Comparison of ENCODE assay signal across 20 cellular contexts in genomic region chr7:157840913-157841756, GRCh38.
DNase-seq lines count a peak whose midpoint lies in the region; TF ChIP-seq lines count a peak whose summit lies in the region.
"Had no signal": no experiment of that assay in that cellular context is flagged by ENCODE, and none has a peak within 500 bp of the region (broad histone marks: within the 10 kb centered on the region; RNA-seq: fewer than 3 reads in every experiment).

No MANE protein-coding gene starts in this region.

- H3K9me3 ChIP-seq in HUES6 (ENCODE audit: control insufficient read depth, insufficient read depth, low read depth, low read length) (peaks cover 24% of the 10 kb centered on the region), neuron (ENCODE audit: low read length) (peaks cover 4% of the 10 kb centered on the region)
- H3K9me3 ChIP-seq: esophagus squamous epithelium, gastroesophageal sphincter, ovary had no signal

- no peaks in the 10 kb centered on the region; the same call in 1 of the 2 replicates for H3K27me3 ChIP-seq in HUES6 (ENCODE audit: control insufficient read depth, insufficient read depth, low read length)
- H3K27me3 ChIP-seq in neuron (ENCODE audit: insufficient read depth, low read length), result no peaks in the 10 kb centered on the region
- H3K27me3 ChIP-seq: ovary had no signal

- H3K36me3 ChIP-seq in HUES6 (ENCODE audit: control insufficient read depth, insufficient read depth, low read length) (no peaks in the 10 kb centered on the region), neuron (ENCODE audit: insufficient read depth, low read length) (no peaks in the 10 kb centered on the region)
- H3K36me3 ChIP-seq: esophagus squamous epithelium, gastroesophageal sphincter, ovary, WERI-Rb-1 had no signal

- peak overlapping the region; percentile 18 for H2AFZ ChIP-seq in neuron (ENCODE audit: low read depth, low read length)

- H3K4me3 ChIP-seq in HUES6 (ENCODE audit: low read depth, low read length) (no peak overlapping the region), neuron (ENCODE audit: low read length) (peak overlapping the region; percentile 43)
- H3K4me3 ChIP-seq: esophagus squamous epithelium, gastroesophageal sphincter, ovary had no signal

- no peak overlapping the region for H3K9ac ChIP-seq in HUES6 (ENCODE audit: low read length)

- peak; percentile 82 for DNase-seq in COR-L47 (lab: John Stamatoyannopoulos, UW)
- DNase-seq in ecto neural progenitor cell (ENCODE audit: low spot score), result peak; percentile 76
- DNase-seq in GM13977 (ENCODE audit: low spot score), result no peak
- DNase-seq in caudate nucleus (lab: John Stamatoyannopoulos, UW), result no peak
- DNase-seq in 8988T, result no peak
- DNase-seq: activated naive CD8-positive, alpha-beta T cell treated with anti-CD3 and anti-CD28 coated beads, Interleukin-2, amount 10 ng/mL, durations not matched to agents 7 days and 5 days; DMS53; esophagus squamous epithelium; KG1; mammary epithelial cell; NCI-H510A treated with DMSO at 0.1 percent for 48 hours; ovary; right cardiac atrium; stimulated activated CD4-positive, alpha-beta T cell treated with anti-CD3 and anti-CD28 coated beads, Interleukin-15, amount 100 ng/mL, for 24 hours; stimulated activated CD8-positive, alpha-beta memory T cell treated with anti-CD3 and anti-CD28 coated beads, Interleukin-4, amount 100 ng/mL, for 48 hours; WERI-Rb-1 had no signal

- peaks cover 11% of the 10 kb centered on the region for H3K4me1 ChIP-seq in HUES6 (ENCODE audit: control insufficient read depth, insufficient read depth, low read length)
- peaks cover 33% of the 10 kb centered on the region for H3K4me1 ChIP-seq in neuron (ENCODE audit: insufficient read depth, low read length)
- H3K4me1 ChIP-seq: esophagus squamous epithelium, gastroesophageal sphincter had no signal

- H3K27ac ChIP-seq in HUES6 (ENCODE audit: low read depth, low read length), result peak overlapping the region; percentile 36; the same call in 1 of the 2 replicates
- no peak overlapping the region for H3K27ac ChIP-seq in caudate nucleus (ENCODE audit: low read depth, low read length)
- H3K27ac ChIP-seq: C4-2B, esophagus squamous epithelium, gastroesophageal sphincter, ovary, WERI-Rb-1 had no signal

- TF ChIP-seq CTCF in GM13977 (IDR thresholded peaks at IDR 0.05; ENCODE audit: extremely low read depth, insufficient read depth, missing control alignments), result no peak

- in situ Hi-C loops in GM13977 (cut with MboI; ENCODE audit: low pct_unique_long_range_greater_than_20kb, low sequenced_read_pairs, unreplicated experiment), result no loop called here

Comparison
In these comparisons a context has a peak if more than half of its experiments do, and no peak if none do; other contexts are left out.
1. DNase-seq: peak in COR-L47 (single experiment) and ecto neural progenitor cell (single experiment); none in GM13977 (single experiment), caudate nucleus (0 of 61) and 8988T (single experiment).